In the genomic region with DNA sequence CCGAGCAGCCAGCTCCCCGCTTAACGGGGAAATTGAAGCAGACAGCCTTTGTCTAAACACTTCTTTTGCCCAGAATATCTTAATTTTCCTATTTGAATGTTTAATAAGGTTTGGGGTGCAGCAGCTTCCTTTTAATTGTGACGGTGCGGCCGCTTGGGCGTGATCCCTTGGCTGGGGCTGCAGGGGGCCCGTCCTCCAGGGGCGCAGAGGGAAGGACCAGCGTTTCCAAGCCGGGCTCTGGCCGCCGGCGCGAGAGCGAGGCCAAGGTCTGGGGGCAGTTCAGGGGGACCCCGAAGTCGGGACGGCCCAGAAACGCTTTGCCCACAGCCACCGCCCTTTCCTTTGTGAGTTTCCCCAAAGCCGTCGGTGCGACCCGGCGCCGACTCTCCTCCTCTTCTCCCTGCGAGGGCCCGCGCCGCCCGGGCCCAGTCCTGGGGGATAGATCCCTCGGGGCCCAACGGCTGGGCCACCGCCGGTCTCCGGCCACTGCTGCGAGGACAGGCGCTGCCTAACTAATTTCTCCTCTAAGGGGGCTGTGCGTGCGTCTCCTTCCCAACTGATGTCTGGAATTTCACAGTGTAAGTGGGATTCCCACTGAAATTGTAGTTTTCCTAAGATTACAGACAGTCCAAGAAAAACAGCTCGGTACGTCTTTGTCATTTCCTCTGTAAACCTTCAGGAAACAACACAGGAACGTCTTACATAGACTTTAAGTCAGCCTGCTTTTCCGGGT, we compare ENCODE assay signal across 1 cellular context.
TF ChIP-seq lines count a peak whose summit lies in the region.

No MANE protein-coding gene starts in this region.

TF ChIP-seq in IMR-90, 13 proteins besides CTCF, POLR2A, EP300 and RAD21 (continued from another document):
- no peak for TF ChIP-seq MAZ (IDR thresholded peaks at IDR 0.05; ENCODE audit: borderline replicate concordance, low read depth, low read length)
- no peak for TF ChIP-seq CHD1 (IDR thresholded peaks at IDR 0.05; ENCODE audit: low read depth, low read length)
- no peak for TF ChIP-seq MAFK (IDR thresholded peaks at IDR 0.05; ENCODE audit: low read depth, low read length)
- TF ChIP-seq SMC3 (IDR thresholded peaks at IDR 0.05; ENCODE audit: low read depth, low read length), result no peak
- no peak for TF ChIP-seq RCOR1 (IDR thresholded peaks at IDR 0.05; ENCODE audit: insufficient replicate concordance, low read length)
- no peak for TF ChIP-seq CEBPB (IDR thresholded peaks at IDR 0.05; ENCODE audit: low read depth, low read length)
